In the genomic region with DNA sequence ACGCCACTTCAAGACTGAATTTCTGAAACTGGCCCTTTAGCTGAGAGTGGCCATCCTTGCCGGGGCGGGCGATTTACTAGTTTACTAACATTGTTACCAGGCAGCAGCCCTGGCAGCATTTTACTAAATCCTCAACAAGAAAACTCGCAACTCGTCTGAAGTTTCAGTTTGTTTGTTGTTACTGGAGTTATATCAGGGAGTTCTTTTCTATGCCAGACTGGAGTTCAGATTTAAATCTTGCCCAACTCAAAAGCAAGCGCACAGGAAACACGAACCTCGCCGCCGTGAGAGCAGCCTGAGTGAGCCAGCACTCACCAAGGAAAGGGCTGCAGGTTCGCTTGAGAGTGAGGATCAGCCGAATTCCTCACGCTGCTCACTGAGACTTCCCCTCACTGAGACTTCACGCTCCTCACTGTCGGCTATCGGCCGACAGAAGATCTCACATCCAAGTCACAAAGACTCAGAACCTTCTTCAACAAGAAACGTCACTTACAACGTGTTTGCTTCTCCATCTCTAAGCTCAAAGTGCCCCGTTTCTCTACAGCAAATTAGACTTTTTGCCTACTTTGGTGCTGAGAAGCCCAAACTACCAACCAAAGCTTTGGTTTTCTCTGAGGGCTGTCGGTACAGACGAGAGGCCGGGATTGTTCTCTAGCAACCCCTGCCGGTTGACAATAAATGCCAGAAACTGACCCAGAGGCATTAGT, we compare ENCODE assay signal across 8 cellular contexts.
DNase-seq lines count a peak whose midpoint lies in the region; ATAC-seq and TF ChIP-seq lines count a peak whose summit lies in the region.

No MANE protein-coding gene starts in this region.

- intact Hi-C loops in HCT116 (cut with micrococcal nuclease) = no loop called here

- POLR2A ChIA-PET in HCT116 (lab: Charles Lee) = no interaction called here

- no peaks in the 10 kb centered on the region for H3K36me3 ChIP-seq in HCT116 (ENCODE audit: control insufficient read depth in 1 of 2, insufficient read depth in 2 of 2, low read length in 2 of 2)
- no peaks in the 10 kb centered on the region for H3K36me3 ChIP-seq in mucosa of stomach (ENCODE audit: control insufficient read depth, insufficient read depth, low read length)

- H3K9ac ChIP-seq in HCT116 (ENCODE audit: low read length) (no peak overlapping the region), mucosa of stomach (ENCODE audit: low read length) (peak overlapping the region; percentile 69)

- BruUV-seq in HCT116 (replicated peaks; lab: Mats Ljungman, UMichigan) = no TSS peak

- DNase-seq in G401 (ENCODE audit: low spot score) = peak; percentile 22
- peak; percentile 28 for DNase-seq in HCT116 (ENCODE audit: low read depth, low spot score)
- peak; percentile 28 to 74 for DNase-seq in NCI-H526 (lab: John Stamatoyannopoulos, UW)
- DNase-seq in activated T-cell treated with anti-CD3 and anti-CD28 coated beads for 24 hours (ENCODE audit: low read depth) = peak; percentile 54
- peak; percentile 2 to 21 for DNase-seq in erythroblast (lab: John Stamatoyannopoulos, UW)
- DNase-seq in stimulated activated CD8-positive, alpha-beta memory T cell treated with anti-CD3 and anti-CD28 coated beads, Interleukin-7, amount 100 ng/mL, for 48 hours (ENCODE audit: extremely low read depth in 1 of 2, low read depth in 1 of 2) = peak; percentile 22 to 32
- no peak for DNase-seq in NK-92 treated with Interleukin-12 subunit alpha and Interleukin-12 subunit beta, amount 100 ng/mL, for 24 hours (lab: John Stamatoyannopoulos, UW)

- 0 out of 2 replicates have a peak overlapping the region, but pooled peaks have one; percentile 21 for H3K4me2 ChIP-seq in HCT116 (ENCODE audit: low read length)

- TF ChIP-seq CTCF in HCT116 (IDR thresholded peaks at IDR 0.05 in 2 of 3, conservative IDR thresholded peaks at IDR 0.05 in 1 of 3; ENCODE audit: borderline replicate concordance in 1 of 3, insufficient read depth in 1 of 3, low read depth in 2 of 3, low read length in 2 of 3) = peak; percentile 36 to 68 (median 63); a peak in 5 of 6 replicates

- no peaks in the 10 kb centered on the region for H4K20me1 ChIP-seq in HCT116 (ENCODE audit: insufficient read depth)

- H3K4me1 ChIP-seq in HCT116 (ENCODE audit: control insufficient read depth in 1 of 2, insufficient read depth in 2 of 2, low read length in 2 of 2) (no peaks in the 10 kb centered on the region), mucosa of stomach (ENCODE audit: control insufficient read depth, insufficient read depth, low read length) (no peaks in the 10 kb centered on the region)

- H3K79me2 ChIP-seq in HCT116 (ENCODE audit: insufficient read depth, low read length) = no peaks in the 10 kb centered on the region

- H3K27me3 ChIP-seq in HCT116 (ENCODE audit: insufficient read depth, low read length) (no peaks in the 10 kb centered on the region), mucosa of stomach (ENCODE audit: control insufficient read depth, insufficient read depth, low read length) (peaks cover 24% of the 10 kb centered on the region)

- H3K4me3 ChIP-seq in HCT116 (replicated peaks in 1 of 2; ENCODE audit: low read depth in 1 of 2, low read length in 2 of 2) (no peak overlapping the region), mucosa of stomach (ENCODE audit: low read length) (peak overlapping the region; percentile 68)

- H2AFZ ChIP-seq in HCT116 (ENCODE audit: low read depth, low read length, poor library complexity, severe bottlenecking) = no peak overlapping the region

- in situ Hi-C loops in G401 (cut with HindIII; ENCODE audit: low sequenced_read_pairs) = no loop called here

- RAD21 ChIA-PET in HCT116 (lab: Charles Lee; ENCODE audit: low non-redundant PET in 1 of 2, low total read pairs in 2 of 2, uncharacterized antibody in 2 of 2, unreplicated experiment in 2 of 2) = no interaction called here

- TF ChIP-seq RAD21 in HCT116 (IDR thresholded peaks at IDR 0.05; ENCODE audit: low read depth) = peak; percentile 53

- no peak overlapping the region for H3K27ac ChIP-seq in HCT116 (ENCODE audit: low read depth, low read length)

- no peaks in the 10 kb centered on the region for H3K9me3 ChIP-seq in HCT116 (ENCODE audit: control insufficient read depth in 1 of 2, insufficient read depth in 1 of 2, low read depth in 1 of 2, low read length in 2 of 2)
- H3K9me3 ChIP-seq in mucosa of stomach (ENCODE audit: control insufficient read depth, low read length) = no peaks in the 10 kb centered on the region

- no peaks in the 10 kb centered on the region for H3K9me2 ChIP-seq in HCT116 (ENCODE audit: insufficient read depth)

- CTCF ChIA-PET in HCT116 (lab: Charles Lee) = no interaction called here

- peak; percentile 96 for ATAC-seq in HCT116

- TF ChIP-seq POLR2A in HCT116 (IDR thresholded peaks at IDR 0.05; ENCODE audit: borderline replicate concordance, extremely low read depth, insufficient read depth, insufficient read length) (no peak), erythroblast (IDR thresholded peaks at IDR 0.05; ENCODE audit: low read length) (no peak)

TF ChIP-seq in HCT116, 20 proteins besides CTCF, POLR2A, EP300 and RAD21:
- TF ChIP-seq, protein P1, sequence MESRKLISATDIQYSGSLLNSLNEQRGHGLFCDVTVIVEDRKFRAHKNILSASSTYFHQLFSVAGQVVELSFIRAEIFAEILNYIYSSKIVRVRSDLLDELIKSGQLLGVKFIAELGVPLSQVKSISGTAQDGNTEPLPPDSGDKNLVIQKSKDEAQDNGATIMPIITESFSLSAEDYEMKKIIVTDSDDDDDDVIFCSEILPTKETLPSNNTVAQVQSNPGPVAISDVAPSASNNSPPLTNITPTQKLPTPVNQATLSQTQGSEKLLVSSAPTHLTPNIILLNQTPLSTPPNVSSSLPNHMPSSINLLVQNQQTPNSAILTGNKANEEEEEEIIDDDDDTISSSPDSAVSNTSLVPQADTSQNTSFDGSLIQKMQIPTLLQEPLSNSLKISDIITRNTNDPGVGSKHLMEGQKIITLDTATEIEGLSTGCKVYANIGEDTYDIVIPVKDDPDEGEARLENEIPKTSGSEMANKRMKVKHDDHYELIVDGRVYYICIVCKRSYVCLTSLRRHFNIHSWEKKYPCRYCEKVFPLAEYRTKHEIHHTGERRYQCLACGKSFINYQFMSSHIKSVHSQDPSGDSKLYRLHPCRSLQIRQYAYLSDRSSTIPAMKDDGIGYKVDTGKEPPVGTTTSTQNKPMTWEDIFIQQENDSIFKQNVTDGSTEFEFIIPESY (IDR thresholded peaks at IDR 0.05; ENCODE audit: extremely low read depth, insufficient replicate concordance, low read length) = no peak
- TF ChIP-seq EZH2 (IDR thresholded peaks at IDR 0.05) (no peak), ZNF274 (IDR thresholded peaks at IDR 0.05; ENCODE audit: low read depth, low read length) (no peak), EGR1 (IDR thresholded peaks at IDR 0.05; ENCODE audit: low read depth) (no peak), TCF7L2 (IDR thresholded peaks at IDR 0.05; ENCODE audit: borderline replicate concordance, extremely low read depth, insufficient read depth, insufficient read length) (no peak), EZH2phosphoT487 (IDR thresholded peaks at IDR 0.05; ENCODE audit: borderline replicate concordance) (no peak), POLR2AphosphoS5 (IDR thresholded peaks at IDR 0.05; ENCODE audit: low read depth, low read length) (no peak), YY1 (IDR thresholded peaks at IDR 0.05; ENCODE audit: extremely low read depth, insufficient replicate concordance, low read depth, low read length) (no peak), ZFX (IDR thresholded peaks at IDR 0.05) (no peak), CEBPB (IDR thresholded peaks at IDR 0.05; ENCODE audit: low read depth) (no peak), ELF1 (IDR thresholded peaks at IDR 0.05; ENCODE audit: borderline replicate concordance, low read depth) (no peak), SIN3A (IDR thresholded peaks at IDR 0.05; ENCODE audit: low read depth) (no peak), SP1 (IDR thresholded peaks at IDR 0.05; ENCODE audit: low read depth) (no peak), JUND (IDR thresholded peaks at IDR 0.05) (no peak), CBX3 (IDR thresholded peaks at IDR 0.05; ENCODE audit: low read depth) (no peak), SRF (IDR thresholded peaks at IDR 0.05; ENCODE audit: low read depth) (no peak)
- TF ChIP-seq, protein P2, sequence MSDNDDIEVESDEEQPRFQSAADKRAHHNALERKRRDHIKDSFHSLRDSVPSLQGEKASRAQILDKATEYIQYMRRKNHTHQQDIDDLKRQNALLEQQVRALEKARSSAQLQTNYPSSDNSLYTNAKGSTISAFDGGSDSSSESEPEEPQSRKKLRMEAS (IDR thresholded peaks at IDR 0.05) = no peak
- TF ChIP-seq, protein P3, sequence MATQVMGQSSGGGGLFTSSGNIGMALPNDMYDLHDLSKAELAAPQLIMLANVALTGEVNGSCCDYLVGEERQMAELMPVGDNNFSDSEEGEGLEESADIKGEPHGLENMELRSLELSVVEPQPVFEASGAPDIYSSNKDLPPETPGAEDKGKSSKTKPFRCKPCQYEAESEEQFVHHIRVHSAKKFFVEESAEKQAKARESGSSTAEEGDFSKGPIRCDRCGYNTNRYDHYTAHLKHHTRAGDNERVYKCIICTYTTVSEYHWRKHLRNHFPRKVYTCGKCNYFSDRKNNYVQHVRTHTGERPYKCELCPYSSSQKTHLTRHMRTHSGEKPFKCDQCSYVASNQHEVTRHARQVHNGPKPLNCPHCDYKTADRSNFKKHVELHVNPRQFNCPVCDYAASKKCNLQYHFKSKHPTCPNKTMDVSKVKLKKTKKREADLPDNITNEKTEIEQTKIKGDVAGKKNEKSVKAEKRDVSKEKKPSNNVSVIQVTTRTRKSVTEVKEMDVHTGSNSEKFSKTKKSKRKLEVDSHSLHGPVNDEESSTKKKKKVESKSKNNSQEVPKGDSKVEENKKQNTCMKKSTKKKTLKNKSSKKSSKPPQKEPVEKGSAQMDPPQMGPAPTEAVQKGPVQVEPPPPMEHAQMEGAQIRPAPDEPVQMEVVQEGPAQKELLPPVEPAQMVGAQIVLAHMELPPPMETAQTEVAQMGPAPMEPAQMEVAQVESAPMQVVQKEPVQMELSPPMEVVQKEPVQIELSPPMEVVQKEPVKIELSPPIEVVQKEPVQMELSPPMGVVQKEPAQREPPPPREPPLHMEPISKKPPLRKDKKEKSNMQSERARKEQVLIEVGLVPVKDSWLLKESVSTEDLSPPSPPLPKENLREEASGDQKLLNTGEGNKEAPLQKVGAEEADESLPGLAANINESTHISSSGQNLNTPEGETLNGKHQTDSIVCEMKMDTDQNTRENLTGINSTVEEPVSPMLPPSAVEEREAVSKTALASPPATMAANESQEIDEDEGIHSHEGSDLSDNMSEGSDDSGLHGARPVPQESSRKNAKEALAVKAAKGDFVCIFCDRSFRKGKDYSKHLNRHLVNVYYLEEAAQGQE (IDR thresholded peaks at IDR 0.05; ENCODE audit: low read depth) = no peak
- TF ChIP-seq, protein P4, sequence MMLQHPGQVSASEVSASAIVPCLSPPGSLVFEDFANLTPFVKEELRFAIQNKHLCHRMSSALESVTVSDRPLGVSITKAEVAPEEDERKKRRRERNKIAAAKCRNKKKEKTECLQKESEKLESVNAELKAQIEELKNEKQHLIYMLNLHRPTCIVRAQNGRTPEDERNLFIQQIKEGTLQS (IDR thresholded peaks at IDR 0.05) = no peak
